ENCODE assay signal across 8 cellular contexts in genomic region chr22:46072030-46072881, GRCh38.
DNase-seq lines count a peak whose midpoint lies in the region; ATAC-seq, FAIRE-seq and TF ChIP-seq lines count a peak whose summit lies in the region.

No MANE protein-coding gene starts in this region.

- RAD21 ChIA-PET in GM12878 (lab: Charles Lee; ENCODE audit: unreplicated experiment), result no interaction called here

- peak; percentile 67 for TF ChIP-seq POLR2A in GM12878 (IDR thresholded peaks at IDR 0.05; ENCODE audit: low read depth, low read length)

- ATAC-seq in GM12878 (no peak; the same call in 2 of the 3 replicates), GM19455 (IDR thresholded peaks at IDR 0.05; ENCODE audit: unreplicated experiment) (no peak)

- SMC1A ChIA-PET in GM12878 (lab: Charles Lee; ENCODE audit: uncharacterized antibody, unreplicated experiment), result no interaction called here

- no peaks in the 10 kb centered on the region for H3K27me3 ChIP-seq in ACC112 (ENCODE audit: insufficient read depth, low read length)
- peaks cover 0 to 3% of the 10 kb centered on the region in 2 experiments; a peak in 2 of 4 replicates for H3K27me3 ChIP-seq in GM12878 (replicated peaks in 1 of 2; ENCODE audit: control insufficient read depth in 2 of 2, insufficient read depth in 2 of 2, low read length in 1 of 2)

- H4K20me1 ChIP-seq in GM12878 (ENCODE audit: control insufficient read depth, insufficient read depth), result no peaks in the 10 kb centered on the region

- H3K36me3 ChIP-seq in ACC112 (ENCODE audit: insufficient read depth, low read length), result peaks cover 10% of the 10 kb centered on the region
- H3K36me3 ChIP-seq in GM12878 (ENCODE audit: control insufficient read depth in 2 of 2, insufficient read depth in 2 of 2, low read length in 1 of 2), result no peaks in the 10 kb centered on the region

- H3K79me2 ChIP-seq in ACC112 (ENCODE audit: control insufficient read depth, insufficient read depth, low read length, unreplicated experiment) (peaks cover 87% of the 10 kb centered on the region), GM12878 (ENCODE audit: control insufficient read depth, insufficient read depth, low read length) (peaks cover 41% of the 10 kb centered on the region)

- H3K27ac ChIP-seq in ACC112 (ENCODE audit: low read depth, low read length) (peak overlapping the region; percentile 92), GM12878 (ENCODE audit: control insufficient read depth, insufficient read depth) (peak overlapping the region; percentile 69; the same call in 1 of the 2 replicates)

- no peaks in the 10 kb centered on the region for H3K9me3 ChIP-seq in GM12878 (replicated peaks; ENCODE audit: control insufficient read depth, insufficient read depth, low read length)

- TF ChIP-seq RAD21 in GM12878 (IDR thresholded peaks at IDR 0.05; ENCODE audit: insufficient read depth, low read depth, low read length), result no peak

- intact Hi-C loops in GM12878 (cut with micrococcal nuclease; ENCODE audit: unreplicated experiment), result no loop called here

- POLR2A ChIA-PET in GM12878 (lab: Charles Lee), result no interaction called here

- no TSS peak for BruUV-seq in GM12878 (replicated peaks; lab: Mats Ljungman, UMichigan)

- TF ChIP-seq CTCF in GM20000 (IDR thresholded peaks at IDR 0.05; ENCODE audit: extremely low read depth, missing control alignments), result no peak
- TF ChIP-seq CTCF in GM12878 (IDR thresholded peaks at IDR 0.05 in 2 of 3, conservative IDR thresholded peaks at IDR 0.05 in 1 of 3; ENCODE audit: control insufficient read depth in 2 of 3, extremely low read depth in 1 of 3, insufficient read depth in 1 of 3, low read depth in 3 of 3, low read length in 3 of 3), result no peak

- DNase-seq in GM20000 (ENCODE audit: low spot score) (peak; percentile 73), RCC 7860 (ENCODE audit: low spot score) (peak; percentile 6), GM12878 (ENCODE audit: low read depth, low spot score) (no peak), inferior parietal cortex (ENCODE audit: extremely low spot score) (peak; percentile 51), frontal cortex (ENCODE audit: low spot score in 2 of 2) (no peak)
- DNase-seq in stimulated activated CD4-positive, alpha-beta T cell treated with anti-CD3 and anti-CD28 coated beads, Interleukin-1b, Interleukin-23, amount 100 ng/mL, for 48 hours, result peak; percentile 48

- CTCF ChIA-PET in GM12878 (lab: Yijun Ruan, JAX), result interaction anchor here (1.0 kb wide), 1 partner anchor 66 kb away, joined by 3 read pairs; no protein-coding TSS in a partner anchor

- no peak for FAIRE-seq in RCC 7860 (lab: Jason Lieb, UNC)
- no peak for FAIRE-seq in GM12878 (lab: Jason Lieb, UNC)
- FAIRE-seq in frontal cortex (lab: Jason Lieb, UNC), result no peak

- H3K4me2 ChIP-seq in GM12878 (ENCODE audit: control insufficient read depth, insufficient read depth), result peak overlapping the region; percentile 69; the same call in 1 of the 2 replicates

- H2AFZ ChIP-seq in ACC112 (ENCODE audit: low read length, unreplicated experiment) (no peak overlapping the region), GM12878 (ENCODE audit: control insufficient read depth, low read depth, low read length) (peak overlapping the region; percentile 39)

- H3K9ac ChIP-seq in GM12878 (ENCODE audit: control insufficient read depth, insufficient read depth, low read length), result peak overlapping the region; percentile 74

- H3K4me1 ChIP-seq in ACC112 (ENCODE audit: control insufficient read depth, insufficient read depth, low read length, unreplicated experiment) (peaks cover 6% of the 10 kb centered on the region), GM12878 (ENCODE audit: control insufficient read depth, insufficient read depth, low read length) (peaks cover 6% of the 10 kb centered on the region)

- H3K4me3 ChIP-seq in ACC112 (ENCODE audit: low read depth, low read length) (peak overlapping the region; percentile 96), GM12878 (peak overlapping the region; percentile 72)

- WGBS in GM12878 (ENCODE audit: insufficient coverage, insufficient replicate concordance, low lambda C conversion rate, missing lambda C conversion rate), result under 1% methylated on average over 81 of the region's 91 CpGs

- TF ChIP-seq EP300 in GM12878 (IDR thresholded peaks at IDR 0.05; ENCODE audit: borderline replicate concordance in 1 of 2, control insufficient read depth in 1 of 2, low read depth in 2 of 2, low read length in 2 of 2), result no peak

- in situ Hi-C loops in GM12878 (cut with MboI), result no loop called here

TF ChIP-seq in GM12878, 131 proteins besides CTCF, POLR2A, EP300 and RAD21:
- TF ChIP-seq BACH1 (IDR thresholded peaks at IDR 0.05; ENCODE audit: borderline replicate concordance) (no peak), HDAC6 (IDR thresholded peaks at IDR 0.05; ENCODE audit: unreplicated experiment) (peak; percentile 91), ASH2L (IDR thresholded peaks at IDR 0.05; ENCODE audit: borderline replicate concordance, low read depth) (peak; percentile 70; the same call in 1 of the 2 replicates), EGR1 (IDR thresholded peaks at IDR 0.05; ENCODE audit: borderline replicate concordance in 1 of 2, low read depth in 2 of 2, low read length in 2 of 2) (peak; percentile 17 to 95)

Comparison
In these comparisons a context has a peak if more than half of its experiments do, and no peak if none do; other contexts are left out.
1. DNase-seq: peak in GM20000 (single experiment), RCC 7860 (single experiment), inferior parietal cortex (single experiment) and stimulated activated CD4-positive, alpha-beta T cell treated with anti-CD3 and anti-CD28 coated beads, Interleukin-1b, Interleukin-23, amount 100 ng/mL, for 48 hours (single experiment); none in GM12878 (single experiment) and frontal cortex (0 of 2).